1 cellular context compared by ENCODE assay signal in the genomic region with DNA sequence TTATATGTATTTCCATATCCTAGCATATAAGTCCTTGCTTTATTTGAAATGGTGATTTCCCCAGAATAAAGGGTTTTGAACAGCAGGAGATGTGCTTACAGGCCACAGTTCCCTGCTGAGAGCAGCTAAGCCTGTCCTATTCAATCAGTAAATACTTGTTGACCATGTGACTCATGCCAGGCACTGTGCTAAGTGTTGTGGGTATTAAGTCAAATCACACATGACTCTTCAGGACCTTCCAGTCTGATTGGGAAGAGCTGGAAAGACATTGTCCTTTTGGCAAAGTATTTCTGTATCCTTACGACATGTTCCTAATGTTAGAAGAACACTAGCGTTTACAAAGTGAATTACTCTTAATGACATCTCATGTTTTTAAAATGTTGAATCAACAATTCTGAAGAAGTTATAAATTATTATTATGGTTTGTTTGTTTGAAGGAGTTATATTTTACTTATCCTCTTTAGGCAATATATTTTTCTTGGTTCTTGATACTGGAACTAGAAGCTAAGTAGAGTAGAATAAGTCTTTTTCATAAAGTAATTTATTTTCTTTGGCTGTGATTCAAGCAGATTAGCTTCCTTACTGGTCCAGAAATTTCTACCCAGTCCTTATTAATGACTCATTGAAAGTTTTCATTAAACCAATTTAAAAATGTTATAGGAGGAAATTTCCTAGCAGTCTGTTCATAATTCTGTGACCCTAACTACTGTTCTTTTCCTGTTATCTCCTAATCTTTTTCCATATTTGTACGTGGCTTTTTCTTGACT.
TF ChIP-seq lines count a peak whose summit lies in the region.

No MANE protein-coding gene starts in this region.

TF ChIP-seq in GM23338, 12 proteins besides CTCF, POLR2A, EP300 and RAD21 (continued from another document):
- TF ChIP-seq, protein P1, sequence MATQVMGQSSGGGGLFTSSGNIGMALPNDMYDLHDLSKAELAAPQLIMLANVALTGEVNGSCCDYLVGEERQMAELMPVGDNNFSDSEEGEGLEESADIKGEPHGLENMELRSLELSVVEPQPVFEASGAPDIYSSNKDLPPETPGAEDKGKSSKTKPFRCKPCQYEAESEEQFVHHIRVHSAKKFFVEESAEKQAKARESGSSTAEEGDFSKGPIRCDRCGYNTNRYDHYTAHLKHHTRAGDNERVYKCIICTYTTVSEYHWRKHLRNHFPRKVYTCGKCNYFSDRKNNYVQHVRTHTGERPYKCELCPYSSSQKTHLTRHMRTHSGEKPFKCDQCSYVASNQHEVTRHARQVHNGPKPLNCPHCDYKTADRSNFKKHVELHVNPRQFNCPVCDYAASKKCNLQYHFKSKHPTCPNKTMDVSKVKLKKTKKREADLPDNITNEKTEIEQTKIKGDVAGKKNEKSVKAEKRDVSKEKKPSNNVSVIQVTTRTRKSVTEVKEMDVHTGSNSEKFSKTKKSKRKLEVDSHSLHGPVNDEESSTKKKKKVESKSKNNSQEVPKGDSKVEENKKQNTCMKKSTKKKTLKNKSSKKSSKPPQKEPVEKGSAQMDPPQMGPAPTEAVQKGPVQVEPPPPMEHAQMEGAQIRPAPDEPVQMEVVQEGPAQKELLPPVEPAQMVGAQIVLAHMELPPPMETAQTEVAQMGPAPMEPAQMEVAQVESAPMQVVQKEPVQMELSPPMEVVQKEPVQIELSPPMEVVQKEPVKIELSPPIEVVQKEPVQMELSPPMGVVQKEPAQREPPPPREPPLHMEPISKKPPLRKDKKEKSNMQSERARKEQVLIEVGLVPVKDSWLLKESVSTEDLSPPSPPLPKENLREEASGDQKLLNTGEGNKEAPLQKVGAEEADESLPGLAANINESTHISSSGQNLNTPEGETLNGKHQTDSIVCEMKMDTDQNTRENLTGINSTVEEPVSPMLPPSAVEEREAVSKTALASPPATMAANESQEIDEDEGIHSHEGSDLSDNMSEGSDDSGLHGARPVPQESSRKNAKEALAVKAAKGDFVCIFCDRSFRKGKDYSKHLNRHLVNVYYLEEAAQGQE (IDR thresholded peaks at IDR 0.05; ENCODE audit: unreplicated experiment) = no peak
- TF ChIP-seq POLR2AphosphoS5 (IDR thresholded peaks at IDR 0.05; ENCODE audit: low read depth) (no peak), JUNB (IDR thresholded peaks at IDR 0.05; ENCODE audit: unreplicated experiment) (no peak), EZH2 (IDR thresholded peaks at IDR 0.05; ENCODE audit: low read depth, unreplicated experiment) (no peak), CREB1 (CRISPR knock-in tag; IDR thresholded peaks at IDR 0.05; ENCODE audit: low read depth) (no peak)
- TF ChIP-seq, protein P2, sequence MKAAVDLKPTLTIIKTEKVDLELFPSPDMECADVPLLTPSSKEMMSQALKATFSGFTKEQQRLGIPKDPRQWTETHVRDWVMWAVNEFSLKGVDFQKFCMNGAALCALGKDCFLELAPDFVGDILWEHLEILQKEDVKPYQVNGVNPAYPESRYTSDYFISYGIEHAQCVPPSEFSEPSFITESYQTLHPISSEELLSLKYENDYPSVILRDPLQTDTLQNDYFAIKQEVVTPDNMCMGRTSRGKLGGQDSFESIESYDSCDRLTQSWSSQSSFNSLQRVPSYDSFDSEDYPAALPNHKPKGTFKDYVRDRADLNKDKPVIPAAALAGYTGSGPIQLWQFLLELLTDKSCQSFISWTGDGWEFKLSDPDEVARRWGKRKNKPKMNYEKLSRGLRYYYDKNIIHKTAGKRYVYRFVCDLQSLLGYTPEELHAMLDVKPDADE (IDR thresholded peaks at IDR 0.05) = no peak
TF ChIP-seq in GM23338: peak in this region for 0.
